Comparison of ENCODE assay signal across 20 cellular contexts in the genomic region with DNA sequence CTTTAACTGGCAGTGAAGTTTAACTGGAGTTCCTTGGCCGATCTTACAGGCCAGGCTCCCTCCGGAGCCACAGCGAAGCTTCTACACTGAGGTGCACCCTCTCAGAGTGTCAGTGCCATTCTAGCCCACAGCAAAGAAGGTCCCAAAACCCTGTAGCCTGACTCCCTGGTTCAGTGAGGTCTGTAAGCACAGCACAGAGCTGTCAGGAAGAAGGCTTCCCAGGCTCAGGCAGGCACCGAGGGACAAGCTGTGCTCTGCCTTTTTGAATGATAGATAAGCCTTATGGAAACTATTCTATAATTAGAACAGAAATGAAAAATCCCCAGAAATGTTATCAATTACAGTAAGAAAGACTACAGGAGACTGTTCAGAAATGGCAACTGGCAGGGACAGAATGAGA. TPM values are rescaled to one million over a fixed set of nuclear protein-coding genes. Genes with fewer than 3 reads are reported as not detected.
DNase-seq lines count a peak whose midpoint lies in the region; ATAC-seq, FAIRE-seq and TF ChIP-seq lines count a peak whose summit lies in the region.
"Had no signal": no experiment of that assay in that cellular context is flagged by ENCODE, and none has a peak within 500 bp of the region (broad histone marks: within the 10 kb centered on the region; RNA-seq: fewer than 3 reads in every experiment).

No MANE protein-coding gene starts in this region.

- H3K27ac ChIP-seq in esophagus muscularis mucosa (replicated peaks in 1 of 4) (peak overlapping the region; percentile 58 to 76 (median 72)), keratinocyte (ENCODE audit: control insufficient read depth, insufficient read depth, low read length) (peak overlapping the region; percentile 76), stomach (peak overlapping the region in 4 of 5 donors; percentile 38 to 75 (median 48))
- H3K27ac ChIP-seq: KMS-11 had no signal

- intact Hi-C loops in esophagus muscularis mucosa (cut with DNase I) (no loop called here), stomach (cut with DNase I; ENCODE audit: low total_unique reads) (no loop called here)

- H3K9me3 ChIP-seq in esophagus muscularis mucosa (no peaks in the 10 kb centered on the region), keratinocyte (ENCODE audit: control insufficient read depth, low read depth, low read length) (no peaks in the 10 kb centered on the region), stomach (no peaks in the 10 kb centered on the region)

- FAIRE-seq in keratinocyte (lab: Jason Lieb, UNC) = peak; percentile 67
- FAIRE-seq: D721Med, endothelial cell of umbilical vein, H1 had no signal

- H3K4me1 ChIP-seq in esophagus muscularis mucosa (peaks cover 19 to 23% (median 20%) of the 10 kb centered on the region in 4 donors), keratinocyte (ENCODE audit: control insufficient read depth, extremely low read depth, insufficient read depth, low read length) (peaks cover 34% of the 10 kb centered on the region), stomach (peaks cover 0 to 26% (median 12%) of the 10 kb centered on the region in 4 donors)

- peak overlapping the region; percentile 34 for H3K4me2 ChIP-seq in keratinocyte (ENCODE audit: control insufficient read depth, extremely low read depth, insufficient read depth, low read depth, low read length)
- H3K4me2 ChIP-seq: KMS-11 had no signal

- no peaks in the 10 kb centered on the region for H3K79me2 ChIP-seq in keratinocyte (ENCODE audit: control insufficient read depth, insufficient read depth, low read length)

- in situ Hi-C loops in SK-MEL-5 (cut with HindIII; ENCODE audit: low pct_unique_long_range_greater_than_20kb, low sequenced_read_pairs) = no loop called here

- peak overlapping the region; percentile 53 for H3K9ac ChIP-seq in keratinocyte (ENCODE audit: control insufficient read depth, extremely low read depth, insufficient read depth, low read length)
- H3K9ac ChIP-seq: KMS-11 had no signal

- 55% methylated on average over 4 of the region's 4 CpGs for WGBS in esophagus muscularis mucosa
- 42 to 74% (median 43%) methylated on average over 4 of the region's 4 CpGs for WGBS in stomach, 5 donors

- no peak for TF ChIP-seq CTCF in esophagus muscularis mucosa (IDR thresholded peaks at IDR 0.05)
- no peak for TF ChIP-seq CTCF in keratinocyte (optimal IDR thresholded peaks at IDR 0.05 in 1 of 3, IDR thresholded peaks at IDR 0.05 in 1 of 3, conservative IDR thresholded peaks at IDR 0.05 in 1 of 3; ENCODE audit: extremely low read depth in 1 of 3, insufficient read depth in 2 of 3, low read length in 3 of 3)
- TF ChIP-seq CTCF in stomach (IDR thresholded peaks at IDR 0.05) = no peak
- TF ChIP-seq CTCF in omental fat pad (IDR thresholded peaks at IDR 0.05) = no peak

- dilution Hi-C loops in keratinocyte (cut with MboI; ENCODE audit: extremely low pct_ligation_motif_present, low sequenced_read_pairs) = no loop called here

- no peaks in the 10 kb centered on the region for H3K9me1 ChIP-seq in keratinocyte (ENCODE audit: control insufficient read depth, extremely low read depth, insufficient read depth, low read length)

- no peak for TF ChIP-seq POLR2A in esophagus muscularis mucosa (IDR thresholded peaks at IDR 0.05; ENCODE audit: low read depth)
- no peak for TF ChIP-seq POLR2A in stomach (IDR thresholded peaks at IDR 0.05)

- H3K36me3 ChIP-seq in esophagus muscularis mucosa = no peaks in the 10 kb centered on the region
- no peaks in the 10 kb centered on the region for H3K36me3 ChIP-seq in keratinocyte (ENCODE audit: control insufficient read depth in 2 of 2, extremely low read depth in 1 of 2, insufficient read depth in 2 of 2, low read length in 2 of 2)
- no peaks in the 10 kb centered on the region for H3K36me3 ChIP-seq in stomach

- H3K27me3 ChIP-seq in esophagus muscularis mucosa (no peaks in the 10 kb centered on the region), keratinocyte (ENCODE audit: control insufficient read depth, extremely low read depth, insufficient read depth, low read length) (no peaks in the 10 kb centered on the region), stomach (no peaks in the 10 kb centered on the region)

- peak; percentile 18 for TF ChIP-seq EP300 in esophagus muscularis mucosa (IDR thresholded peaks at IDR 0.05)
- peak; percentile 44 for TF ChIP-seq EP300 in stomach (IDR thresholded peaks at IDR 0.05)

- ATAC-seq in GM21619 (IDR thresholded peaks at IDR 0.05; ENCODE audit: unreplicated experiment) = no peak
- no peak for ATAC-seq in omental fat pad (ENCODE audit: low FRiP score)
- ATAC-seq: Panc1 had no signal

- no peaks in the 10 kb centered on the region for H4K20me1 ChIP-seq in keratinocyte (ENCODE audit: control insufficient read depth, extremely low read depth, insufficient read depth, low read length)

- DNase-seq in SK-MEL-5 (ENCODE audit: low read depth, low spot score) (peak; percentile 11), esophagus muscularis mucosa (ENCODE audit: extremely low spot score) (no peak), keratinocyte (ENCODE audit: low read depth, low spot score) (no peak), stomach (no peak), iPS-NIHi11 (ENCODE audit: low spot score) (no peak), omental fat pad (ENCODE audit: low spot score) (no peak)
- DNase-seq in stimulated activated CD4-positive, alpha-beta T cell treated with anti-CD3 and anti-CD28 coated beads, Interleukin-12 subunit alpha, Interleukin-12 subunit beta, amount 100 ng/mL, for 4 hours = no peak
- DNase-seq: activated CD4-positive, alpha-beta T cell treated with anti-CD3 and anti-CD28 coated beads for 4 hours; AML-193; midbrain; NCI-H774; occipital lobe; stimulated activated CD4-positive, alpha-beta T cell treated with anti-CD3 and anti-CD28 coated beads, Interleukin-4, amount 100 ng/mL, for 4 hours; stimulated activated CD8-positive, alpha-beta memory T cell treated with anti-CD3 and anti-CD28 coated beads, Interleukin-4, amount 100 ng/mL, for 48 hours had no signal

- peak overlapping the region; percentile 51 for H2AFZ ChIP-seq in keratinocyte (ENCODE audit: control insufficient read depth, low read length)

- H3K4me3 ChIP-seq in esophagus muscularis mucosa (peak overlapping the region in 1 of 4 donors; percentile 4), keratinocyte (ENCODE audit: control insufficient read depth in 2 of 3, extremely low read depth in 1 of 3, insufficient read depth in 2 of 3, low read depth in 1 of 3, low read length in 3 of 3) (no peak overlapping the region), stomach (no peak overlapping the region)

RNA-seq across cellular contexts. Expression of a gene that starts 40.2 kb away (rescaled TPM):
- 98.9 and 111 TPM in 2 replicates for total RNA-seq in SK-MEL-5 (2014; rRNA removed; shearing (Covaris generic))
- 122 and 124 TPM in 2 replicates for polyA plus RNA-seq in SK-MEL-5 (2015; cell fraction: cytosol; rRNA removed)
- polyA plus RNA-seq in SK-MEL-5 (2015; cell fraction: nucleus; rRNA removed) = 589 and 596 TPM in 2 replicates
- 10 to 100 TPM in 3 of 4 donors, 1 to 10 TPM in 1; 9.6 to 18.3 (median 10.7) TPM for total RNA-seq in esophagus muscularis mucosa
- 24.5 to 41.7 TPM (median 38.1 TPM) in 3 replicates for polyA plus RNA-seq in keratinocyte
- polyA plus RNA-seq in keratinocyte (2011; ENCODE audit: low read depth) = 8.0 TPM
- 20.8 and 24.2 TPM in 2 replicates for polyA plus RNA-seq in keratinocyte (2011; cell fraction: cytosol; rRNA removed)
- polyA plus RNA-seq in keratinocyte (2011; cell fraction: nucleus; rRNA removed) = 85.4 and 109 TPM in 2 replicates
- 7.6 and 32.2 TPM in 2 replicates for polyA plus RNA-seq in keratinocyte (2012; ENCODE audit: low replicate concordance)
- 11.1 to 34.4 TPM (median 26.8 TPM) in 3 replicates for polyA minus RNA-seq in keratinocyte
- 7.7 TPM for polyA minus RNA-seq in keratinocyte (2011; cell fraction: cytosol; rRNA and poly(A)+ RNA removed)
- 20.0 and 40.4 TPM in 2 replicates for polyA minus RNA-seq in keratinocyte (2011; cell fraction: nucleus; rRNA and poly(A)+ RNA removed)
- total RNA-seq in stomach = 10 to 100 TPM; 10.7 to 46.9 (median 19.3) TPM
- polyA plus RNA-seq in stomach = 10 to 100 TPM in 1 of 3 donors, 1 to 10 TPM in 2; 4.2 to 13.2 (median 9.8) TPM
- total RNA-seq in omental fat pad = 10 to 100 TPM; 11.6 to 21.9 (median 12.6) TPM

RNA-seq across cellular contexts. Expression of a gene that starts 54.8 kb away (rescaled TPM):
- 11.4 and 12.6 TPM in 2 replicates for total RNA-seq in SK-MEL-5 (2014; rRNA removed; shearing (Covaris generic))
- 11.1 and 18.6 TPM in 2 replicates for polyA plus RNA-seq in SK-MEL-5 (2015; cell fraction: cytosol; rRNA removed)
- polyA plus RNA-seq in SK-MEL-5 (2015; cell fraction: nucleus; rRNA removed) = 59.4 and 73.3 TPM in 2 replicates
- total RNA-seq in esophagus muscularis mucosa (10 to 100 TPM in 2 of 4 donors, 1 to 10 TPM in 2; 7.6 to 12.5 (median 9.5) TPM), stomach (100 to 1,000 TPM in 1 of 5 donors, 10 to 100 TPM in 3, 1 to 10 TPM in 1; 8.8 to 116 (median 15.8) TPM), omental fat pad (10 to 100 TPM in 1 of 4 donors, 1 to 10 TPM in 3; 3.8 to 12.6 (median 8.1) TPM)
- polyA plus RNA-seq in keratinocyte (9.9 to 11.0 TPM (median 10.9 TPM) in 3 replicates), stomach (10 to 100 TPM in 1 of 3 donors, 1 to 10 TPM in 2; 5.5 to 10.2 (median 5.9) TPM)
- polyA plus RNA-seq in keratinocyte (2011; ENCODE audit: low read depth) = 6.7 TPM
- polyA plus RNA-seq in keratinocyte (2011; cell fraction: cytosol; rRNA removed) = 5.5 and 6.5 TPM in 2 replicates
- polyA plus RNA-seq in keratinocyte (2011; cell fraction: nucleus; rRNA removed) = 32.9 and 37.3 TPM in 2 replicates
- polyA plus RNA-seq in keratinocyte (2012; ENCODE audit: low replicate concordance) = 6.6 and 8.6 TPM in 2 replicates
- 3.1 to 13.4 TPM (median 9.4 TPM) in 3 replicates for polyA minus RNA-seq in keratinocyte
- polyA minus RNA-seq in keratinocyte (2011; cell fraction: cytosol; rRNA and poly(A)+ RNA removed) = 9.0 TPM
- polyA minus RNA-seq in keratinocyte (2011; cell fraction: nucleus; rRNA and poly(A)+ RNA removed) = 8.5 and 11.6 TPM in 2 replicates
